8 cellular contexts compared by ENCODE assay signal in genomic region chr1:15892857-15893599, GRCh38. TPM values are rescaled to one million over a fixed set of nuclear protein-coding genes. Genes with fewer than 3 reads are reported as not detected.
DNase-seq lines count a peak whose midpoint lies in the region; ATAC-seq and TF ChIP-seq lines count a peak whose summit lies in the region.
"Not testable (repeated sequence)": the region's sequence is repeated elsewhere in the genome, so short reads cannot be mapped to it uniquely, and the experiment has no call there.

No MANE protein-coding gene starts in this region.

- H3K4me3 Mint-ChIP-seq in activated T-cell treated with anti-CD3 and anti-CD28 coated beads, Interleukin-2, amount 50 U/mL, for 72 hours; stimulated activated naive CD8-positive, alpha-beta T cell treated with anti-CD3 and anti-CD28 coated beads, Interleukin-15, Interleukin-2, amounts not matched to agents 100 ng/mL and 50 ng/mL, for 24 hours: not testable (repeated sequence)

- not testable (repeated sequence) for TF ChIP-seq CTCF in Peyer's patch (IDR thresholded peaks at IDR 0.05); colonic mucosa (IDR thresholded peaks at IDR 0.05); gastroesophageal sphincter (IDR thresholded peaks at IDR 0.05)

- not testable (repeated sequence) for H3K9ac ChIP-seq in HUES64 (ENCODE audit: low read depth, low read length); colonic mucosa (ENCODE audit: low read depth in 2 of 2, low read length in 2 of 2); muscle layer of colon (ENCODE audit: low read length)

- not testable (repeated sequence) for H3K36me3 ChIP-seq in HUES64 (ENCODE audit: insufficient read depth, low read length); Peyer's patch; colonic mucosa; gastroesophageal sphincter; muscle layer of colon (ENCODE audit: insufficient read depth, low read length)

- ATAC-seq in activated T-cell treated with anti-CD3 and anti-CD28 coated beads, Interleukin-2, amount 50 U/mL, for 72 hours (replicated peaks in 1 of 2), result not testable (repeated sequence)
- peak; percentile 64 for ATAC-seq in gastroesophageal sphincter

- intact Hi-C loops in colonic mucosa (cut with DNase I), result not testable (repeated sequence)

- peak overlapping the region; percentile 25; the same call in 1 of the 2 replicates for H3K27ac ChIP-seq in HUES64 (ENCODE audit: low read depth, low read length)
- H3K27ac ChIP-seq in Peyer's patch, result peak overlapping the region in 3 of 4 donors; percentile 5 to 54 (median 53)
- peak overlapping the region; percentile 8 for H3K27ac ChIP-seq in colonic mucosa
- peak overlapping the region; percentile 81 to 91 (median 86) for H3K27ac ChIP-seq in gastroesophageal sphincter
- H3K27ac ChIP-seq in muscle layer of colon (ENCODE audit: low read depth, low read length), result peak overlapping the region; percentile 39

- WGBS in HUES64, result 97% methylated on average over 5 of the region's 6 CpGs
- 38 to 50% methylated on average over 5 to 6 of the region's 6 CpGs for WGBS in gastroesophageal sphincter (ENCODE audit: low coverage in 1 of 2), 2 donors

- H3K27me3 Mint-ChIP-seq in activated T-cell treated with anti-CD3 and anti-CD28 coated beads, Interleukin-2, amount 50 U/mL, for 72 hours (ENCODE audit: low read depth); stimulated activated naive CD8-positive, alpha-beta T cell treated with anti-CD3 and anti-CD28 coated beads, Interleukin-15, Interleukin-2, amounts not matched to agents 100 ng/mL and 50 ng/mL, for 24 hours: not testable (repeated sequence)

- DNase-seq in Ammon's horn (ENCODE audit: low spot score), result peak; percentile 14
- not testable (repeated sequence) for DNase-seq in Peyer's patch; activated T-cell treated with anti-CD3 and anti-CD28 coated beads, Interleukin-2, amount 50 U/mL, for 72 hours; colonic mucosa

- TF ChIP-seq POLR2A in Peyer's patch (IDR thresholded peaks at IDR 0.05); gastroesophageal sphincter (IDR thresholded peaks at IDR 0.05): not testable (repeated sequence)

- peaks cover 4 to 14% of the 10 kb centered on the region in 2 donors for H3K36me3 Mint-ChIP-seq in activated T-cell treated with anti-CD3 and anti-CD28 coated beads, Interleukin-2, amount 50 U/mL, for 72 hours (ENCODE audit: insufficient read depth in 2 of 2)
- peaks cover 37% of the 10 kb centered on the region for H3K36me3 Mint-ChIP-seq in stimulated activated naive CD8-positive, alpha-beta T cell treated with anti-CD3 and anti-CD28 coated beads, Interleukin-15, Interleukin-2, amounts not matched to agents 100 ng/mL and 50 ng/mL, for 24 hours (ENCODE audit: low read depth)

- H3K4me1 ChIP-seq in HUES64 (ENCODE audit: insufficient read depth, low read length); colonic mucosa: not testable (repeated sequence)
- H3K4me1 ChIP-seq in Peyer's patch (peaks cover 0 to 11% (median 0%) of the 10 kb centered on the region in 4 donors), gastroesophageal sphincter (peaks cover 17 to 98% (median 17%) of the 10 kb centered on the region in 3 donors), muscle layer of colon (ENCODE audit: insufficient read depth, low read length) (peaks cover 41% of the 10 kb centered on the region)

- not testable (repeated sequence) for TF ChIP-seq EP300 in gastroesophageal sphincter (IDR thresholded peaks at IDR 0.05)

- not testable (repeated sequence) for H3K4me3 ChIP-seq in HUES64 (ENCODE audit: low read length); Peyer's patch; colonic mucosa; gastroesophageal sphincter
- peak overlapping the region in 1 of 2 donors; percentile 2 for H3K4me3 ChIP-seq in muscle layer of colon (ENCODE audit: low read depth in 1 of 2, low read length in 2 of 2)

- H3K9me3 ChIP-seq in HUES64 (ENCODE audit: insufficient read depth, low read depth, low read length); Peyer's patch; colonic mucosa; gastroesophageal sphincter; muscle layer of colon (ENCODE audit: low read length): not testable (repeated sequence)

- H3K27me3 ChIP-seq in HUES64 (ENCODE audit: insufficient read depth, low read length); Peyer's patch; colonic mucosa; gastroesophageal sphincter; muscle layer of colon (ENCODE audit: control insufficient read depth in 1 of 2, insufficient read depth in 2 of 2, low read length in 2 of 2): not testable (repeated sequence)

- H3K4me1 Mint-ChIP-seq in activated T-cell treated with anti-CD3 and anti-CD28 coated beads, Interleukin-2, amount 50 U/mL, for 72 hours (ENCODE audit: low read depth), result peaks cover 25% of the 10 kb centered on the region
- H3K4me1 Mint-ChIP-seq in stimulated activated naive CD8-positive, alpha-beta T cell treated with anti-CD3 and anti-CD28 coated beads, Interleukin-15, Interleukin-2, amounts not matched to agents 100 ng/mL and 50 ng/mL, for 24 hours (ENCODE audit: low read depth), result peaks cover 41% of the 10 kb centered on the region

- H3K27ac Mint-ChIP-seq in activated T-cell treated with anti-CD3 and anti-CD28 coated beads, Interleukin-2, amount 50 U/mL, for 72 hours, result peak overlapping the region; percentile 86
- peak overlapping the region; percentile 37 for H3K27ac Mint-ChIP-seq in stimulated activated naive CD8-positive, alpha-beta T cell treated with anti-CD3 and anti-CD28 coated beads, Interleukin-15, Interleukin-2, amounts not matched to agents 100 ng/mL and 50 ng/mL, for 24 hours

- H3K9me3 Mint-ChIP-seq in activated T-cell treated with anti-CD3 and anti-CD28 coated beads, Interleukin-2, amount 50 U/mL, for 72 hours; stimulated activated naive CD8-positive, alpha-beta T cell treated with anti-CD3 and anti-CD28 coated beads, Interleukin-15, Interleukin-2, amounts not matched to agents 100 ng/mL and 50 ng/mL, for 24 hours: not testable (repeated sequence)

RNA-seq across cellular contexts. Expression of gene SPEN, which starts 45.5 kb away (rescaled TPM):
- 18.7 TPM for polyA plus RNA-seq in HUES64 (2013, experiment 1 of 2)
- 29.0 TPM for polyA plus RNA-seq in HUES64 (2013, experiment 2 of 2)
- 10 to 100 TPM; 51.8 to 94.9 (median 61.5) TPM for total RNA-seq in Peyer's patch
- total RNA-seq in activated T-cell treated with anti-CD3 and anti-CD28 coated beads, Interleukin-2, amount 50 U/mL, for 72 hours, result 10 to 100 TPM; 53.5 to 56.9 TPM
- total RNA-seq in colonic mucosa, result 10 to 100 TPM; 40.9 to 42.5 TPM
- total RNA-seq in gastroesophageal sphincter, result 10 to 100 TPM; 40.3 to 79.4 (median 50.7) TPM

Comparison
In these comparisons a context has a peak if more than half of its experiments do, and no peak if none do; other contexts are left out.
1. H3K27ac ChIP-seq: peak in every context shown above with its lines; median percentile 86 in gastroesophageal sphincter; 53 in Peyer's patch; 39 in muscle layer of colon; 25 in HUES64; 8 in colonic mucosa.